11 cellular contexts compared by ENCODE assay signal in genomic region chr13:95714142-95714832, GRCh38. TPM values are rescaled to one million over a fixed set of nuclear protein-coding genes. Genes with fewer than 3 reads are reported as not detected.
A peak's percentile ranks its signal among the peaks of the same experiment; 100 is the strongest.
DNase-seq lines count a peak whose midpoint lies in the region; FAIRE-seq and TF ChIP-seq lines count a peak whose summit lies in the region.
"Had no signal": no experiment of that assay in that cellular context is flagged by ENCODE, and none has a peak within 500 bp of the region (broad histone marks: within the 10 kb centered on the region; RNA-seq: fewer than 3 reads in every experiment).

No MANE protein-coding gene starts in this region.

- POLR2A ChIA-PET in RWPE1 (lab: Yijun Ruan, JAX; ENCODE audit: low non-redundant PET): interaction anchor here (0.6 kb wide), 2 partner anchors 14 to 1677 kb away, joined by 3 to 6 read pairs; no protein-coding TSS in a partner anchor

- DNase-seq in H54 (ENCODE audit: insufficient read length, low spot score): no peak
- DNase-seq in RWPE1 (ENCODE audit: low spot score): peak; percentile 67
- peak; percentile 77 for DNase-seq in fibroblast of villous mesenchyme (ENCODE audit: low read depth)
- DNase-seq in stromal cell of bone marrow (ENCODE audit: low read depth): peak; percentile 48
- DNase-seq in GM19240 (ENCODE audit: insufficient read length, low spot score): no peak
- no peak for DNase-seq in SW 1271 (lab: John Stamatoyannopoulos, UW)
- DNase-seq in activated CD4-positive, alpha-beta T cell treated with anti-CD3 and anti-CD28 coated beads for 1 hour: no peak
- DNase-seq: activated T-cell treated with anti-CD3 and anti-CD28 coated beads, Interleukin-2, amount 50 U/mL, for 1 hour; DMS79; NCI-H2081; stimulated activated CD4-positive, alpha-beta T cell treated with anti-CD3 and anti-CD28 coated beads, Interleukin-15, amount 100 ng/mL, for 24 hours had no signal

- no peak overlapping the region for H3K4me3 ChIP-seq in fibroblast of villous mesenchyme (ENCODE audit: low read depth, low read length)

- CTCF ChIA-PET in RWPE1 (lab: Yijun Ruan, JAX): no interaction called here

- TF ChIP-seq POLR2A in H54 (IDR thresholded peaks at IDR 0.05; ENCODE audit: low read depth, low read length): no peak

- H3K27ac ChIP-seq in RWPE1: no peak overlapping the region

- TF ChIP-seq CTCF in RWPE1 (conservative IDR thresholded peaks at IDR 0.05; ENCODE audit: low read depth) (no peak), fibroblast of villous mesenchyme (IDR thresholded peaks at IDR 0.05; ENCODE audit: insufficient read depth, low read depth, low read length) (no peak)

- peak; percentile 91 for FAIRE-seq in H54 (lab: Jason Lieb, UNC)

RNA-seq across cellular contexts. Expression of gene DNAJC3, which starts 37.3 kb away (rescaled TPM):
- 56.4 and 85.1 TPM in 2 replicates for total RNA-seq in fibroblast of villous mesenchyme

Comparison
In these comparisons a context has a peak if more than half of its experiments do, and no peak if none do; other contexts are left out.
1. DNase-seq: peak in RWPE1 (single experiment), fibroblast of villous mesenchyme (single experiment) and stromal cell of bone marrow (single experiment); none in H54 (single experiment), GM19240 (single experiment), SW 1271 (0 of 2) and activated CD4-positive, alpha-beta T cell treated with anti-CD3 and anti-CD28 coated beads for 1 hour (single experiment).